In genomic region chr6:36856277-36856676, GRCh38 we compare ENCODE assay signal across 24 cellular contexts. TPM values are rescaled to one million over a fixed set of nuclear protein-coding genes. Genes with fewer than 3 reads are reported as not detected.
DNase-seq lines count a peak whose midpoint lies in the region; ATAC-seq and TF ChIP-seq lines count a peak whose summit lies in the region.
"Had no signal": no experiment of that assay in that cellular context is flagged by ENCODE, and none has a peak within 500 bp of the region (broad histone marks: within the 10 kb centered on the region; RNA-seq: fewer than 3 reads in every experiment).

No MANE protein-coding gene starts in this region.

- no peak overlapping the region for H3K27ac Mint-ChIP-seq in activated CD4-positive, alpha-beta T cell treated with anti-CD3 and anti-CD28 coated beads, Interleukin-2, amount 10 ng/mL, durations not matched to agents 24 days and 14 days

- DNase-seq in D341Med (ENCODE audit: low spot score), result peak; percentile 12
- DNase-seq in body of pancreas, result peak; percentile 53 to 72 (median 64)
- DNase-seq in kidney tubule cell (ENCODE audit: low spot score), result peak; percentile 21
- no peak for DNase-seq in GM19240 (ENCODE audit: insufficient read length, low spot score)
- DNase-seq in activated CD4-positive, alpha-beta T cell treated with anti-CD3 and anti-CD28 coated beads, Interleukin-2, amount 10 ng/mL, durations not matched to agents 24 days and 14 days, result no peak
- no peak for DNase-seq in NCI-H82 treated with DMSO at 0.1 percent for 48 hours (lab: John Stamatoyannopoulos, UW; ENCODE audit: unreplicated experiment)
- no peak for DNase-seq in esophagus muscularis mucosa (ENCODE audit: extremely low spot score)
- DNase-seq: activated effector memory CD4-positive, alpha-beta T cell treated with anti-CD3 and anti-CD28 coated beads, Interleukin-2, amount 50 U/mL, for 16 hours; activated T-cell treated with anti-CD3 and anti-CD28 coated beads, Interleukin-2, amount 50 U/mL, for 1 hour; cerebellar nuclear complex; dorsolateral prefrontal cortex; lower lobe of right lung; mucosa of descending colon; NCI-H146; NCI-H2227 treated with DMSO at 0.1 percent for 48 hours; NCI-H748 treated with DMSO at 0.1 percent for 48 hours; T-helper 2 cell had no signal

- 50% methylated on average over 8 of the region's 8 CpGs for WGBS in body of pancreas, 2 donors
- 82% methylated on average over 4 of the region's 8 CpGs for WGBS in esophagus muscularis mucosa

- TF ChIP-seq EP300 in Ishikawa (IDR thresholded peaks at IDR 0.05; ENCODE audit: borderline replicate concordance) (no peak), esophagus muscularis mucosa (IDR thresholded peaks at IDR 0.05) (no peak)

- TF ChIP-seq CTCF in body of pancreas (IDR thresholded peaks at IDR 0.05) (no peak), esophagus muscularis mucosa (IDR thresholded peaks at IDR 0.05) (no peak)

- no peak for TF ChIP-seq RAD21 in Ishikawa (IDR thresholded peaks at IDR 0.05; ENCODE audit: low read depth)

- H3K9me3 ChIP-seq in body of pancreas (no peaks in the 10 kb centered on the region), esophagus muscularis mucosa (no peaks in the 10 kb centered on the region)
- H3K9me3 ChIP-seq: lower lobe of right lung, mucosa of descending colon had no signal

- H3K9me3 Mint-ChIP-seq in activated CD4-positive, alpha-beta T cell treated with anti-CD3 and anti-CD28 coated beads, Interleukin-2, amount 10 ng/mL, durations not matched to agents 24 days and 14 days, result no peaks in the 10 kb centered on the region
- H3K9me3 Mint-ChIP-seq: natural killer cell treated with Interleukin-12 subunit alpha and Interleukin-12 subunit beta and Interleukin-15 and Interleukin-18, amount 100 ng/mL, for 72 hours had no signal

- ATAC-seq in body of pancreas, result no peak
- ATAC-seq: HCT116; lower lobe of right lung; mucosa of descending colon; natural killer cell treated with Interleukin-12 subunit alpha and Interleukin-12 subunit beta and Interleukin-15 and Interleukin-18, amount 100 ng/mL, for 72 hours; SK-N-SH treated with all-trans-retinoic acid at 6 μM for 48 hours had no signal

- peaks cover 60% of the 10 kb centered on the region for H3K36me3 Mint-ChIP-seq in activated CD4-positive, alpha-beta T cell treated with anti-CD3 and anti-CD28 coated beads, Interleukin-2, amount 10 ng/mL, durations not matched to agents 24 days and 14 days (ENCODE audit: low read depth)

- TF ChIP-seq POLR2A in body of pancreas (IDR thresholded peaks at IDR 0.05) (no peak), esophagus muscularis mucosa (IDR thresholded peaks at IDR 0.05; ENCODE audit: low read depth) (no peak)

- H3K27me3 Mint-ChIP-seq in activated CD4-positive, alpha-beta T cell treated with anti-CD3 and anti-CD28 coated beads, Interleukin-2, amount 10 ng/mL, durations not matched to agents 24 days and 14 days, result no peaks in the 10 kb centered on the region
- H3K27me3 Mint-ChIP-seq: natural killer cell treated with Interleukin-12 subunit alpha and Interleukin-12 subunit beta and Interleukin-15 and Interleukin-18, amount 100 ng/mL, for 72 hours had no signal

- H3K4me3 Mint-ChIP-seq in activated CD4-positive, alpha-beta T cell treated with anti-CD3 and anti-CD28 coated beads, Interleukin-2, amount 10 ng/mL, durations not matched to agents 24 days and 14 days, result no peak overlapping the region
- H3K4me3 Mint-ChIP-seq: natural killer cell treated with Interleukin-12 subunit alpha and Interleukin-12 subunit beta and Interleukin-15 and Interleukin-18, amount 100 ng/mL, for 72 hours had no signal

- H3K4me3 ChIP-seq in body of pancreas (no peak overlapping the region), esophagus muscularis mucosa (no peak overlapping the region)
- H3K4me3 ChIP-seq: BLaER1 treated with 17β-estradiol and CSF1 and Interleukin-3, amounts not matched to agents 10 nM and 100 nM; dorsolateral prefrontal cortex; lower lobe of right lung; mucosa of descending colon had no signal

- H3K27me3 ChIP-seq in body of pancreas, result no peaks in the 10 kb centered on the region
- H3K27me3 ChIP-seq in esophagus muscularis mucosa, result no peaks in the 10 kb centered on the region
- H3K27me3 ChIP-seq: BLaER1 treated with 17β-estradiol and CSF1 and Interleukin-3, amounts not matched to agents 10 nM and 100 nM; dorsolateral prefrontal cortex had no signal

- peaks cover 0 to 5% of the 10 kb centered on the region in 2 donors for H3K36me3 ChIP-seq in body of pancreas (replicated peaks in 1 of 2; ENCODE audit: insufficient read depth in 1 of 2, low read depth in 2 of 2)
- peaks cover 0 to 19% (median 7%) of the 10 kb centered on the region in 4 donors for H3K36me3 ChIP-seq in esophagus muscularis mucosa

- H3K4me1 ChIP-seq in body of pancreas, result peaks cover 15% of the 10 kb centered on the region
- H3K4me1 ChIP-seq in esophagus muscularis mucosa, result peaks cover 39 to 55% (median 47%) of the 10 kb centered on the region in 4 donors

- intact Hi-C loops in body of pancreas (cut with DNase I) (no loop called here), esophagus muscularis mucosa (cut with DNase I) (loop anchor here (10.0 kb wide), 1 partner anchor 231 kb away; no protein-coding TSS in a partner anchor)
- intact Hi-C loops in activated CD4-positive, alpha-beta T cell treated with anti-CD3 and anti-CD28 coated beads, Interleukin-2, amount 10 ng/mL, durations not matched to agents 24 days and 14 days (cut with micrococcal nuclease), result no loop called here

- H3K4me1 Mint-ChIP-seq in activated CD4-positive, alpha-beta T cell treated with anti-CD3 and anti-CD28 coated beads, Interleukin-2, amount 10 ng/mL, durations not matched to agents 24 days and 14 days, result peaks cover 19% of the 10 kb centered on the region

- no peak overlapping the region for H3K27ac ChIP-seq in body of pancreas
- peak overlapping the region in 1 of 4 donors; percentile 12 for H3K27ac ChIP-seq in esophagus muscularis mucosa (replicated peaks in 1 of 4)
- H3K27ac ChIP-seq: BLaER1 treated with 17β-estradiol and CSF1 and Interleukin-3, amounts not matched to agents 10 nM and 100 nM; lower lobe of right lung; RWPE1 had no signal

TF ChIP-seq in Ishikawa, 13 proteins besides CTCF, POLR2A, EP300 and RAD21:
- TF ChIP-seq NFIC (IDR thresholded peaks at IDR 0.05), result peak; percentile 77
- TF ChIP-seq YY1 (IDR thresholded peaks at IDR 0.05; ENCODE audit: low read depth), result no peak
TF ChIP-seq in Ishikawa: peak in this region for 1.

RNA-seq across cellular contexts. Expression of gene CPNE5, which starts 17.0 kb away (rescaled TPM):
- total RNA-seq in body of pancreas, result under 1 TPM in 1 of 2 donors, not detected in 1; 0.78 TPM
- 0.31 and 0.65 TPM in 2 replicates for total RNA-seq in activated CD4-positive, alpha-beta T cell treated with anti-CD3 and anti-CD28 coated beads, Interleukin-2, amount 10 ng/mL, durations not matched to agents 24 days and 14 days
- 1 to 10 TPM; 2.1 to 4.6 (median 2.6) TPM for total RNA-seq in esophagus muscularis mucosa
- total RNA-seq: osteoblast had no signal

RNA-seq across cellular contexts. Expression of gene PPIL1, which starts 18.3 kb away (rescaled TPM):
- total RNA-seq in body of pancreas (1 to 10 TPM; 5.9 to 6.5 TPM), esophagus muscularis mucosa (10 to 100 TPM; 17.6 to 30.3 (median 25.4) TPM)
- 65.0 and 65.1 TPM in 2 replicates for total RNA-seq in activated CD4-positive, alpha-beta T cell treated with anti-CD3 and anti-CD28 coated beads, Interleukin-2, amount 10 ng/mL, durations not matched to agents 24 days and 14 days

RNA-seq across cellular contexts. Expression of gene C6orf89, which starts 29.5 kb away (rescaled TPM):
- total RNA-seq in body of pancreas, result 10 to 100 TPM; 16.5 to 25.7 TPM
- total RNA-seq in activated CD4-positive, alpha-beta T cell treated with anti-CD3 and anti-CD28 coated beads, Interleukin-2, amount 10 ng/mL, durations not matched to agents 24 days and 14 days, result 25.9 and 27.4 TPM in 2 replicates
- 10 to 100 TPM; 56.5 to 66.2 (median 59.0) TPM for total RNA-seq in esophagus muscularis mucosa

Comparison
In these comparisons a context has a peak if more than half of its experiments do, and no peak if none do; other contexts are left out.
1. DNase-seq: peak in D341Med (single experiment), body of pancreas (4 of 4) and kidney tubule cell (single experiment); none in GM19240 (single experiment), activated CD4-positive, alpha-beta T cell treated with anti-CD3 and anti-CD28 coated beads, Interleukin-2, amount 10 ng/mL, durations not matched to agents 24 days and 14 days (single experiment), NCI-H82 treated with DMSO at 0.1 percent for 48 hours (single experiment) and esophagus muscularis mucosa (single experiment).